ENCODE assay signal across 1 cellular context in genomic region chr13:49586717-49587116, GRCh38.
TF ChIP-seq lines count a peak whose summit lies in the region.

No MANE protein-coding gene starts in this region.

TF ChIP-seq in GM23338, 12 proteins besides CTCF, POLR2A, EP300 and RAD21 (continued from another document):
- TF ChIP-seq ZNF462 (CRISPR knock-in tag; IDR thresholded peaks at IDR 0.05) = no peak
- TF ChIP-seq ZNF114 (CRISPR knock-in tag; IDR thresholded peaks at IDR 0.05) = no peak
- TF ChIP-seq EZH2 (IDR thresholded peaks at IDR 0.05; ENCODE audit: low read depth, unreplicated experiment) = no peak
- TF ChIP-seq ZNF331 (CRISPR knock-in tag; IDR thresholded peaks at IDR 0.05; ENCODE audit: low read depth) = no peak
- TF ChIP-seq POLR2AphosphoS5 (IDR thresholded peaks at IDR 0.05; ENCODE audit: low read depth) = no peak
- TF ChIP-seq REST (IDR thresholded peaks at IDR 0.05; ENCODE audit: unreplicated experiment) = no peak
- no peak for TF ChIP-seq ETS1 (IDR thresholded peaks at IDR 0.05)
- no peak for TF ChIP-seq JUNB (IDR thresholded peaks at IDR 0.05; ENCODE audit: unreplicated experiment)
